9 cellular contexts compared by ENCODE assay signal in genomic region chr4:6893449-6894085, GRCh38. TPM values are rescaled to one million over a fixed set of nuclear protein-coding genes. Genes with fewer than 3 reads are reported as not detected.
A peak's percentile ranks its signal among the peaks of the same experiment; 100 is the strongest.
DNase-seq lines count a peak whose midpoint lies in the region; ATAC-seq and TF ChIP-seq lines count a peak whose summit lies in the region.
"Had no signal": no experiment of that assay in that cellular context is flagged by ENCODE, and none has a peak within 500 bp of the region (broad histone marks: within the 10 kb centered on the region; RNA-seq: fewer than 3 reads in every experiment).

No MANE protein-coding gene starts in this region.

- no TSS peak for BruUV-seq in MCF 10A (replicated peaks; lab: Mats Ljungman, UMichigan)

- ATAC-seq in HG03571 (IDR thresholded peaks at IDR 0.05; ENCODE audit: unreplicated experiment): no peak

- H3K4me1 ChIP-seq in CD8-positive, alpha-beta memory T cell (ENCODE audit: insufficient read depth, low read length): peaks cover 24% of the 10 kb centered on the region

- DNase-seq in CD8-positive, alpha-beta memory T cell: no peak
- DNase-seq in MV-4-11 (lab: John Stamatoyannopoulos, UW) (peak; percentile 80), choroid plexus epithelial cell (ENCODE audit: low read depth) (peak; percentile 94), neural crest cell (ENCODE audit: low read depth, low spot score) (no peak), MCF 10A (ENCODE audit: unreplicated experiment) (no peak), EL (no peak), NCI-H510A (lab: John Stamatoyannopoulos, UW) (no peak)

- H3K36me3 ChIP-seq in CD8-positive, alpha-beta memory T cell (ENCODE audit: insufficient read depth, low read length): no peaks in the 10 kb centered on the region

- POLR2A ChIA-PET in CD8-positive, alpha-beta memory T cell (lab: Charles Lee): interaction anchor here (0.7 to 1.6 kb wide), 2 partner anchors 16 to 20 kb away, joined by 5 to 6 read pairs; partner anchors contain the start of gene TBC1D14
- POLR2A ChIA-PET in MCF 10A (lab: Yijun Ruan, JAX): interaction anchor here (0.6 kb wide), 1 partner anchor 72 kb away, joined by 3 read pairs; no protein-coding TSS in a partner anchor

- CTCF ChIA-PET in CD8-positive, alpha-beta memory T cell (lab: Charles Lee): interaction anchor here (1.0 to 1.6 kb wide), 2 partner anchors 15 to 174 kb away, joined by 3 to 4 read pairs; partner anchors contain the start of gene GRPEL1
- CTCF ChIA-PET in MCF 10A (lab: Yijun Ruan, JAX): interaction anchor here (0.6 to 1.3 kb wide), 5 partner anchors 20 to 253 kb away, joined by 3 to 5 read pairs (median 3); partner anchors contain the start of gene MRFAP1

- no peaks in the 10 kb centered on the region for H3K9me3 Mint-ChIP-seq in CD8-positive, alpha-beta memory T cell
- H3K9me3 Mint-ChIP-seq in neural crest cell: no peaks in the 10 kb centered on the region
- H3K9me3 Mint-ChIP-seq in MCF 10A (ENCODE audit: unreplicated experiment): no peaks in the 10 kb centered on the region

- peak overlapping the region; percentile 73 for H3K27ac ChIP-seq in CD8-positive, alpha-beta memory T cell (ENCODE audit: low read depth, low read length)
- H3K27ac ChIP-seq: epithelial cell of prostate had no signal

- no peaks in the 10 kb centered on the region for H3K9me3 ChIP-seq in CD8-positive, alpha-beta memory T cell (ENCODE audit: low read length)

- no peaks in the 10 kb centered on the region for H3K27me3 Mint-ChIP-seq in CD8-positive, alpha-beta memory T cell
- no peaks in the 10 kb centered on the region for H3K27me3 Mint-ChIP-seq in neural crest cell (ENCODE audit: low read depth)
- H3K27me3 Mint-ChIP-seq in MCF 10A (ENCODE audit: insufficient read depth, unreplicated experiment): no peaks in the 10 kb centered on the region

- H3K4me1 Mint-ChIP-seq in CD8-positive, alpha-beta memory T cell: peaks cover 23 to 46% (median 45%) of the 10 kb centered on the region in 3 donors
- H3K4me1 Mint-ChIP-seq in neural crest cell (peaks cover 28% of the 10 kb centered on the region), MCF 10A (ENCODE audit: insufficient read depth, unreplicated experiment) (peaks cover 4% of the 10 kb centered on the region)

- TF ChIP-seq CTCF in choroid plexus epithelial cell (conservative IDR thresholded peaks at IDR 0.05; ENCODE audit: low read depth, low read length) (no peak), neural crest cell (conservative IDR thresholded peaks at IDR 0.05) (no peak), MCF 10A (IDR thresholded peaks at IDR 0.05; ENCODE audit: unreplicated experiment) (no peak)

- peak overlapping the region in 2 of 7 donors; percentile 42 to 68 for H3K4me3 Mint-ChIP-seq in CD8-positive, alpha-beta memory T cell
- H3K4me3 Mint-ChIP-seq in neural crest cell (no peak overlapping the region), MCF 10A (ENCODE audit: unreplicated experiment) (no peak overlapping the region)

- H3K27ac Mint-ChIP-seq in CD8-positive, alpha-beta memory T cell: peak overlapping the region in 7 of 8 donors; percentile 7 to 95 (median 48)
- H3K27ac Mint-ChIP-seq in neural crest cell (ENCODE audit: unreplicated experiment) (peak overlapping the region; percentile 66), MCF 10A (ENCODE audit: low read depth, unreplicated experiment) (no peak overlapping the region)

- H3K36me3 Mint-ChIP-seq in CD8-positive, alpha-beta memory T cell: no peaks in the 10 kb centered on the region
- H3K36me3 Mint-ChIP-seq in neural crest cell (ENCODE audit: low read depth) (peaks cover 7% of the 10 kb centered on the region), MCF 10A (ENCODE audit: insufficient read depth, unreplicated experiment) (peaks cover under 1% of the 10 kb centered on the region)

- H3K27me3 ChIP-seq in CD8-positive, alpha-beta memory T cell (ENCODE audit: insufficient read depth, low read length, poor library complexity, severe bottlenecking): no peaks in the 10 kb centered on the region

- H3K4me3 ChIP-seq in CD8-positive, alpha-beta memory T cell (ENCODE audit: low read length): no peak overlapping the region
- H3K4me3 ChIP-seq in choroid plexus epithelial cell (ENCODE audit: low read depth, low read length): no peak overlapping the region

- intact Hi-C loops in MCF 10A (cut with micrococcal nuclease): loop anchor here (5.0 kb wide), 1 partner anchor 179 kb away; no protein-coding TSS in a partner anchor

RNA-seq across cellular contexts. Expression of gene TBC1D14, which starts 16.1 kb away (rescaled TPM):
- 10 to 100 TPM; 38.0 to 43.7 TPM for total RNA-seq in CD8-positive, alpha-beta memory T cell
- 48.5 TPM for polyA plus RNA-seq in CD8-positive, alpha-beta memory T cell
- 56.3 and 58.0 TPM in 2 replicates for total RNA-seq in neural crest cell
- 52.6 and 55.1 TPM in 2 replicates for total RNA-seq in MCF 10A (2022)

Comparison
In these comparisons a context has a peak if more than half of its experiments do, and no peak if none do; other contexts are left out.
1. DNase-seq: peak in MV-4-11 (single experiment) and choroid plexus epithelial cell (single experiment); none in CD8-positive, alpha-beta memory T cell (0 of 5), neural crest cell (single experiment), MCF 10A (single experiment), EL (single experiment) and NCI-H510A (single experiment).